In the genomic region with DNA sequence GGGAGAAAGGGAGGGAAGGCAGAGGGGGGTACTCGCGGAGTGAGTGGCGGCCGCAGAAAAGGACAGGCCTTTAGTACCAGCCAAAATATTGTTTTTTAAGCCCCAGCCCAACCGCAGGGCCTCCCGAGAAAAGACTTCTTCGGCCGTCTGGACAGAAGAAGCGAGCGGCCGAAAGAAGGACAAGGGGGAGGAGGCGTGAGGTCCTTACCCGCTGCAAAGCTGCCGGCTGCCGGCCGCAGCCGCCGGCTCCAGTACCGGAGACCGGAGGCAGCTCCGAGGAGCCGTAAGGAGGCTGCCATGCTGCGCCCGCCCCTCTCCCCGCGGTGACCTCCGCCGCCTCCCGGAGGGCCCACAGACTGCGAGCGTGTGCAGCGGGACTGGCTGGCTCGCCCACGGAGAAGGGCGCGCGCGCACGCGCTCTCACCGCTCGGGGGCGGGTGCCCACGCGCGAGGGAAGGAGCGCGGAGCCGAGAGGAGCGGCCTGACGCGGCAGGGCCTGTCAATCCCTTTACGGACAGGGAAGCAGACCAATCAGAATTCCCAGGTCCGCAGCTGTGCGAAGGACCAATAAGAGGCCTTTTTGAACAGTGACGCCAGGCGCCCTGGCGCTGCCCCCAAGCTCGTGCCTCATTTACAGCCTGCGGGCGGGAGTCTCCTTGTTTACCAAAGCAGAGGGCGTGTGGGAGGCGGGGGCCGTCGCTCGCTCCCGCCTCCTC, we compare ENCODE assay signal across 1 cellular context.
TF ChIP-seq lines count a peak whose summit lies in the region.

HIBADH (minus strand) TSS at position 394 of the 716 bp plus-strand sequence; CDS start at position 299, 95 bp downstream.

TF ChIP-seq in HepG2, 621 proteins besides CTCF, POLR2A, EP300 and RAD21 (continues in another document):
- TF ChIP-seq, protein P1, sequence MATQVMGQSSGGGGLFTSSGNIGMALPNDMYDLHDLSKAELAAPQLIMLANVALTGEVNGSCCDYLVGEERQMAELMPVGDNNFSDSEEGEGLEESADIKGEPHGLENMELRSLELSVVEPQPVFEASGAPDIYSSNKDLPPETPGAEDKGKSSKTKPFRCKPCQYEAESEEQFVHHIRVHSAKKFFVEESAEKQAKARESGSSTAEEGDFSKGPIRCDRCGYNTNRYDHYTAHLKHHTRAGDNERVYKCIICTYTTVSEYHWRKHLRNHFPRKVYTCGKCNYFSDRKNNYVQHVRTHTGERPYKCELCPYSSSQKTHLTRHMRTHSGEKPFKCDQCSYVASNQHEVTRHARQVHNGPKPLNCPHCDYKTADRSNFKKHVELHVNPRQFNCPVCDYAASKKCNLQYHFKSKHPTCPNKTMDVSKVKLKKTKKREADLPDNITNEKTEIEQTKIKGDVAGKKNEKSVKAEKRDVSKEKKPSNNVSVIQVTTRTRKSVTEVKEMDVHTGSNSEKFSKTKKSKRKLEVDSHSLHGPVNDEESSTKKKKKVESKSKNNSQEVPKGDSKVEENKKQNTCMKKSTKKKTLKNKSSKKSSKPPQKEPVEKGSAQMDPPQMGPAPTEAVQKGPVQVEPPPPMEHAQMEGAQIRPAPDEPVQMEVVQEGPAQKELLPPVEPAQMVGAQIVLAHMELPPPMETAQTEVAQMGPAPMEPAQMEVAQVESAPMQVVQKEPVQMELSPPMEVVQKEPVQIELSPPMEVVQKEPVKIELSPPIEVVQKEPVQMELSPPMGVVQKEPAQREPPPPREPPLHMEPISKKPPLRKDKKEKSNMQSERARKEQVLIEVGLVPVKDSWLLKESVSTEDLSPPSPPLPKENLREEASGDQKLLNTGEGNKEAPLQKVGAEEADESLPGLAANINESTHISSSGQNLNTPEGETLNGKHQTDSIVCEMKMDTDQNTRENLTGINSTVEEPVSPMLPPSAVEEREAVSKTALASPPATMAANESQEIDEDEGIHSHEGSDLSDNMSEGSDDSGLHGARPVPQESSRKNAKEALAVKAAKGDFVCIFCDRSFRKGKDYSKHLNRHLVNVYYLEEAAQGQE (IDR thresholded peaks at IDR 0.05; ENCODE audit: borderline replicate concordance in 1 of 2, low read depth in 1 of 2, low read length in 2 of 2) = peak in 1 of 2 experiments; percentile 61; a peak in 1 of 4 replicates
- TF ChIP-seq ZNF501 (CRISPR knock-in tag; IDR thresholded peaks at IDR 0.05) = no peak; the same call in 1 of the 2 replicates
- TF ChIP-seq, protein P2, sequence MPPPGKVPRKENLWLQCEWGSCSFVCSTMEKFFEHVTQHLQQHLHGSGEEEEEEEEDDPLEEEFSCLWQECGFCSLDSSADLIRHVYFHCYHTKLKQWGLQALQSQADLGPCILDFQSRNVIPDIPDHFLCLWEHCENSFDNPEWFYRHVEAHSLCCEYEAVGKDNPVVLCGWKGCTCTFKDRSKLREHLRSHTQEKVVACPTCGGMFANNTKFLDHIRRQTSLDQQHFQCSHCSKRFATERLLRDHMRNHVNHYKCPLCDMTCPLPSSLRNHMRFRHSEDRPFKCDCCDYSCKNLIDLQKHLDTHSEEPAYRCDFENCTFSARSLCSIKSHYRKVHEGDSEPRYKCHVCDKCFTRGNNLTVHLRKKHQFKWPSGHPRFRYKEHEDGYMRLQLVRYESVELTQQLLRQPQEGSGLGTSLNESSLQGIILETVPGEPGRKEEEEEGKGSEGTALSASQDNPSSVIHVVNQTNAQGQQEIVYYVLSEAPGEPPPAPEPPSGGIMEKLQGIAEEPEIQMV (CRISPR knock-in tag; IDR thresholded peaks at IDR 0.05; ENCODE audit: low read depth) = no peak
- no peak for TF ChIP-seq ZFYVE20 (CRISPR knock-in tag; IDR thresholded peaks at IDR 0.05; ENCODE audit: borderline replicate concordance, low read depth)
- peak; percentile 63; the same call in 1 of the 2 replicates for TF ChIP-seq HOXA5 (CRISPR knock-in tag; IDR thresholded peaks at IDR 0.05)
- no peak for TF ChIP-seq MED8 (CRISPR knock-in tag; IDR thresholded peaks at IDR 0.05; ENCODE audit: insufficient replicate concordance)
- TF ChIP-seq ZFP82 (CRISPR knock-in tag; IDR thresholded peaks at IDR 0.05; ENCODE audit: borderline replicate concordance) = no peak
- TF ChIP-seq SALL1 (CRISPR knock-in tag; IDR thresholded peaks at IDR 0.05) = peak; percentile 91
- TF ChIP-seq, protein P3, sequence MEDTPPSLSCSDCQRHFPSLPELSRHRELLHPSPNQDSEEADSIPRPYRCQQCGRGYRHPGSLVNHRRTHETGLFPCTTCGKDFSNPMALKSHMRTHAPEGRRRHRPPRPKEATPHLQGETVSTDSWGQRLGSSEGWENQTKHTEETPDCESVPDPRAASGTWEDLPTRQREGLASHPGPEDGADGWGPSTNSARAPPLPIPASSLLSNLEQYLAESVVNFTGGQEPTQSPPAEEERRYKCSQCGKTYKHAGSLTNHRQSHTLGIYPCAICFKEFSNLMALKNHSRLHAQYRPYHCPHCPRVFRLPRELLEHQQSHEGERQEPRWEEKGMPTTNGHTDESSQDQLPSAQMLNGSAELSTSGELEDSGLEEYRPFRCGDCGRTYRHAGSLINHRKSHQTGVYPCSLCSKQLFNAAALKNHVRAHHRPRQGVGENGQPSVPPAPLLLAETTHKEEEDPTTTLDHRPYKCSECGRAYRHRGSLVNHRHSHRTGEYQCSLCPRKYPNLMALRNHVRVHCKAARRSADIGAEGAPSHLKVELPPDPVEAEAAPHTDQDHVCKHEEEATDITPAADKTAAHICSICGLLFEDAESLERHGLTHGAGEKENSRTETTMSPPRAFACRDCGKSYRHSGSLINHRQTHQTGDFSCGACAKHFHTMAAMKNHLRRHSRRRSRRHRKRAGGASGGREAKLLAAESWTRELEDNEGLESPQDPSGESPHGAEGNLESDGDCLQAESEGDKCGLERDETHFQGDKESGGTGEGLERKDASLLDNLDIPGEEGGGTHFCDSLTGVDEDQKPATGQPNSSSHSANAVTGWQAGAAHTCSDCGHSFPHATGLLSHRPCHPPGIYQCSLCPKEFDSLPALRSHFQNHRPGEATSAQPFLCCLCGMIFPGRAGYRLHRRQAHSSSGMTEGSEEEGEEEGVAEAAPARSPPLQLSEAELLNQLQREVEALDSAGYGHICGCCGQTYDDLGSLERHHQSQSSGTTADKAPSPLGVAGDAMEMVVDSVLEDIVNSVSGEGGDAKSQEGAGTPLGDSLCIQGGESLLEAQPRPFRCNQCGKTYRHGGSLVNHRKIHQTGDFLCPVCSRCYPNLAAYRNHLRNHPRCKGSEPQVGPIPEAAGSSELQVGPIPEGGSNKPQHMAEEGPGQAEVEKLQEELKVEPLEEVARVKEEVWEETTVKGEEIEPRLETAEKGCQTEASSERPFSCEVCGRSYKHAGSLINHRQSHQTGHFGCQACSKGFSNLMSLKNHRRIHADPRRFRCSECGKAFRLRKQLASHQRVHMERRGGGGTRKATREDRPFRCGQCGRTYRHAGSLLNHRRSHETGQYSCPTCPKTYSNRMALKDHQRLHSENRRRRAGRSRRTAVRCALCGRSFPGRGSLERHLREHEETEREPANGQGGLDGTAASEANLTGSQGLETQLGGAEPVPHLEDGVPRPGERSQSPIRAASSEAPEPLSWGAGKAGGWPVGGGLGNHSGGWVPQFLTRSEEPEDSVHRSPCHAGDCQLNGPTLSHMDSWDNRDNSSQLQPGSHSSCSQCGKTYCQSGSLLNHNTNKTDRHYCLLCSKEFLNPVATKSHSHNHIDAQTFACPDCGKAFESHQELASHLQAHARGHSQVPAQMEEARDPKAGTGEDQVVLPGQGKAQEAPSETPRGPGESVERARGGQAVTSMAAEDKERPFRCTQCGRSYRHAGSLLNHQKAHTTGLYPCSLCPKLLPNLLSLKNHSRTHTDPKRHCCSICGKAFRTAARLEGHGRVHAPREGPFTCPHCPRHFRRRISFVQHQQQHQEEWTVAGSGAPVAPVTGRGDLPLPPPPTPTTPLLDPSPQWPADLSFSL (CRISPR knock-in tag; IDR thresholded peaks at IDR 0.05) = no peak; the same call in 1 of the 2 replicates
- no peak for TF ChIP-seq ZNF678 (CRISPR knock-in tag; IDR thresholded peaks at IDR 0.05)
- no peak for TF ChIP-seq ZNF703 (CRISPR knock-in tag; IDR thresholded peaks at IDR 0.05; ENCODE audit: borderline replicate concordance)
- no peak for TF ChIP-seq PCBP2 (optimal IDR thresholded peaks at IDR 0.05; ENCODE audit: low read depth, low read length, poor library complexity, severe bottlenecking)
- no peak for TF ChIP-seq ZNF652 (CRISPR knock-in tag; IDR thresholded peaks at IDR 0.05; ENCODE audit: borderline replicate concordance, low read depth)
- TF ChIP-seq NCOA2 (CRISPR knock-in tag; IDR thresholded peaks at IDR 0.05) = 0 out of 2 replicates have a peak, but pooled peaks have one; percentile 23
- no peak for TF ChIP-seq NFIC (IDR thresholded peaks at IDR 0.05; ENCODE audit: low read length)
- TF ChIP-seq MZF1 (CRISPR knock-in tag; IDR thresholded peaks at IDR 0.05; ENCODE audit: borderline replicate concordance) = no peak
- TF ChIP-seq ZNF775 (CRISPR knock-in tag; IDR thresholded peaks at IDR 0.05; ENCODE audit: borderline replicate concordance) = no peak
- TF ChIP-seq ZNF75D (CRISPR knock-in tag; IDR thresholded peaks at IDR 0.05; ENCODE audit: borderline replicate concordance) = peak; percentile 25; the same call in 1 of the 2 replicates
- TF ChIP-seq, protein P4, sequence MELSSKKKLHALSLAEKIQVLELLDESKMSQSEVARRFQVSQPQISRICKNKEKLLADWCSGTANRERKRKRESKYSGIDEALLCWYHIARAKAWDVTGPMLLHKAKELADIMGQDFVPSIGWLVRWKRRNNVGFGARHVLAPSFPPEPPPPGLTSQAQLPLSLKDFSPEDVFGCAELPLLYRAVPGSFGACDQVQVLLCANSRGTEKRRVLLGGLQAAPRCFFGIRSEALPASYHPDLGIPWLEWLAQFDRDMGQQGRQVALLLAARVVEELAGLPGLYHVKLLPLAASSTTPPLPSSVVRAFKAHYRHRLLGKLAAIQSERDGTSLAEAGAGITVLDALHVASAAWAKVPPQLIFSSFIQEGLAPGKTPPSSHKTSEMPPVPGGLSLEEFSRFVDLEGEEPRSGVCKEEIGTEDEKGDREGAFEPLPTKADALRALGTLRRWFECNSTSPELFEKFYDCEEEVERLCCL (CRISPR knock-in tag; IDR thresholded peaks at IDR 0.05; ENCODE audit: borderline replicate concordance) = 0 out of 2 replicates have a peak, but pooled peaks have one; percentile 29
- no peak for TF ChIP-seq ZBTB3 (CRISPR knock-in tag; IDR thresholded peaks at IDR 0.05; ENCODE audit: borderline replicate concordance, low read depth)
- TF ChIP-seq, protein P5, sequence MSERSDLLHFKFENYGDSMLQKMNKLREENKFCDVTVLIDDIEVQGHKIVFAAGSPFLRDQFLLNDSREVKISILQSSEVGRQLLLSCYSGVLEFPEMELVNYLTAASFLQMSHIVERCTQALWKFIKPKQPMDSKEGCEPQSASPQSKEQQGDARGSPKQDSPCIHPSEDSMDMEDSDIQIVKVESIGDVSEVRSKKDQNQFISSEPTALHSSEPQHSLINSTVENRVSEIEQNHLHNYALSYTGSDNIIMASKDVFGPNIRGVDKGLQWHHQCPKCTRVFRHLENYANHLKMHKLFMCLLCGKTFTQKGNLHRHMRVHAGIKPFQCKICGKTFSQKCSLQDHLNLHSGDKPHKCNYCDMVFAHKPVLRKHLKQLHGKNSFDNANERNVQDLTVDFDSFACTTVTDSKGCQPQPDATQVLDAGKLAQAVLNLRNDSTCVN (CRISPR knock-in tag; IDR thresholded peaks at IDR 0.05; ENCODE audit: borderline replicate concordance) = no peak
- peak; percentile 63; the same call in 1 of the 2 replicates for TF ChIP-seq E2F1 (CRISPR knock-in tag; IDR thresholded peaks at IDR 0.05)
- TF ChIP-seq ZBTB4 (CRISPR knock-in tag; IDR thresholded peaks at IDR 0.05; ENCODE audit: borderline replicate concordance) = no peak
- no peak for TF ChIP-seq U2AF1 (optimal IDR thresholded peaks at IDR 0.05; ENCODE audit: low read depth, low read length)
- TF ChIP-seq ZNF614 (CRISPR knock-in tag; IDR thresholded peaks at IDR 0.05; ENCODE audit: borderline replicate concordance) = peak; percentile 43; the same call in 1 of the 2 replicates
- TF ChIP-seq, protein P6, sequence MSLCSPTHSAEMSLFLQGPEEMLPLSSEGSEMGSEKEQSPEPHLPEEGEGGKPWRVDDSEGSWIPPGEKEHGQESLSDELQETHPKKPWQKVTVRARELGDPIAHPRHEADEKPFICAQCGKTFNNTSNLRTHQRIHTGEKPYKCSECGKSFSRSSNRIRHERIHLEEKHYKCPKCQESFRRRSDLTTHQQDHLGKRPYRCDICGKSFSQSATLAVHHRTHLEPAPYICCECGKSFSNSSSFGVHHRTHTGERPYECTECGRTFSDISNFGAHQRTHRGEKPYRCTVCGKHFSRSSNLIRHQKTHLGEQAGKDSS (CRISPR knock-in tag; IDR thresholded peaks at IDR 0.05; ENCODE audit: borderline replicate concordance, low read depth) = no peak; the same call in none of the 2 replicates
